Comparison of ENCODE assay signal across 9 cellular contexts in the genomic region with DNA sequence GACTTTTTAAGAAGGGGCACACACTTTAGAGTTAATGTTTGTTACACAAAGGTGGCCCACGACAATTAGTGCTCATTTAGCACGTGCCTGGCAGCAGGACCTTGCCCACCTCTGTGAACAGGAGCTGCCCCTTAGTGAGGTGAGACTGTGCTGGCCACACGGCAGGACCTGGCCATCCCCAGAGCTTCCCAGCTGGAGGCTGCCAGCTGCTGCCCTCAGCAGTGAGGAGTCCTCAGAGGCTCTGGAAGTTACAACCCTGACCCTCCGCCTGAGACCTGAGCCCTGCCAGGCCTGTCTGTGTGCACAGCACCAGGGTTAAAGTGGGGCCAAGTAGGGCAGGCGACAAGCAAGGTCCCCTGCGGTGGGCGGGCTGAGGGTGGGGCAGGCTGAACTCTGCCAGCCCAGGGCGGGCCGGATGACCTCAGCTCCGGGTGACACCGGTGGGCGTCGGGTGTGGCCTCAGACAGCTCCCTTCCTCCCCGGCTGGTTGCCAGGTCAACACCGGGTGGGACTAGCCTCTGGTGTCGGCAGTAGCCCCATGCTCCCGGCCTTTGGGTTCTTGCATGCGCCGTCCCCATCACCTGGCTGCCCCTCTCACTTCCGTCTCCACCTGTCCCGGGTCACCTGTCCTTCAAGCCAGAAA. TPM values are rescaled to one million over a fixed set of nuclear protein-coding genes. Genes with fewer than 3 reads are reported as not detected.
A peak's percentile ranks its signal among the peaks of the same experiment; 100 is the strongest.
DNase-seq lines count a peak whose midpoint lies in the region; ATAC-seq and TF ChIP-seq lines count a peak whose summit lies in the region.
"Had no signal": no experiment of that assay in that cellular context is flagged by ENCODE, and none has a peak within 500 bp of the region (broad histone marks: within the 10 kb centered on the region; RNA-seq: fewer than 3 reads in every experiment).

No MANE protein-coding gene starts in this region.

- H3K27me3 ChIP-seq in mesenchymal stem cell (ENCODE audit: control insufficient read depth in 1 of 2, insufficient read depth in 1 of 2, low read length in 2 of 2): peaks cover 0 to 7% of the 10 kb centered on the region in 2 experiments

- H3K36me3 ChIP-seq in mesenchymal stem cell (ENCODE audit: control insufficient read depth in 1 of 2, insufficient read depth in 2 of 2, low read depth in 1 of 2, low read length in 2 of 2): no peaks in the 10 kb centered on the region

- peak overlapping the region in 1 of 2 experiments; percentile 46 for H3K23ac ChIP-seq in mesenchymal stem cell (ENCODE audit: low read length in 2 of 2)

- H3K4me3 ChIP-seq in AG10803 (ENCODE audit: low read length): peak overlapping the region; percentile 54
- peak overlapping the region; percentile 66 for H3K4me3 ChIP-seq in coronary artery
- peak overlapping the region in 1 of 2 experiments; percentile 73 for H3K4me3 ChIP-seq in mesenchymal stem cell (ENCODE audit: insufficient read depth in 1 of 2, low read depth in 1 of 2, low read length in 2 of 2)

- TF ChIP-seq CTCF in AG10803 (conservative IDR thresholded peaks at IDR 0.05; ENCODE audit: low read length) (no peak), coronary artery (IDR thresholded peaks at IDR 0.05) (no peak)

- H2AK5ac ChIP-seq in mesenchymal stem cell (ENCODE audit: low read length, severe bottlenecking): peak overlapping the region; percentile 84

- no peaks in the 10 kb centered on the region for H3K9me3 ChIP-seq in mesenchymal stem cell (ENCODE audit: control insufficient read depth, low read length)

- H3K79me1 ChIP-seq in mesenchymal stem cell (replicated peaks; ENCODE audit: low read length, poor library complexity, severe bottlenecking): no peaks in the 10 kb centered on the region

- H2AFZ ChIP-seq in mesenchymal stem cell (ENCODE audit: low read depth, low read length): no peak overlapping the region

- no peak for ATAC-seq in GM21423 (IDR thresholded peaks at IDR 0.05; ENCODE audit: unreplicated experiment)

- H3K9ac ChIP-seq in mesenchymal stem cell (ENCODE audit: low read length): peak overlapping the region; percentile 77

- DNase-seq in AG10803 (ENCODE audit: low read depth) (no peak), HT-29 (ENCODE audit: low spot score) (peak; percentile 75), coronary artery (ENCODE audit: low spot score) (no peak), mesenchymal stem cell (no peak), mesenteric fat pad (ENCODE audit: low spot score) (no peak), NCI-H2227 (lab: John Stamatoyannopoulos, UW; ENCODE audit: unreplicated experiment) (no peak), UCSD-AML1 (lab: John Stamatoyannopoulos, UW; ENCODE audit: unreplicated experiment) (no peak)

- no peak overlapping the region for H4K8ac ChIP-seq in mesenchymal stem cell (ENCODE audit: low read length)

- H2BK12ac ChIP-seq in mesenchymal stem cell (ENCODE audit: low read length in 2 of 2): no peak overlapping the region

- H3K14ac ChIP-seq in mesenchymal stem cell (ENCODE audit: low read length in 2 of 2): no peak overlapping the region

- peak overlapping the region; percentile 58 for H2BK5ac ChIP-seq in mesenchymal stem cell (ENCODE audit: low read depth, low read length, poor library complexity, severe bottlenecking)

- H3K4me1 ChIP-seq in mesenchymal stem cell (ENCODE audit: control insufficient read depth, insufficient read depth, low read depth, low read length): peaks cover 46% of the 10 kb centered on the region

- H3K4ac ChIP-seq in mesenchymal stem cell (ENCODE audit: low read depth in 1 of 2, low read length in 2 of 2): no peak overlapping the region

- H3K27ac ChIP-seq in coronary artery (peak overlapping the region; percentile 27 to 75), mesenchymal stem cell (ENCODE audit: low read length, poor library complexity, severe bottlenecking) (peak overlapping the region; percentile 98)

- no peak overlapping the region for H3K18ac ChIP-seq in mesenchymal stem cell (ENCODE audit: low read depth in 1 of 2, low read length in 2 of 2)

- no peak overlapping the region for H2BK15ac ChIP-seq in mesenchymal stem cell (ENCODE audit: low read depth, poor library complexity, severe bottlenecking)

- no peak overlapping the region for H2BK120ac ChIP-seq in mesenchymal stem cell (ENCODE audit: low read depth, low read length)

- H4K91ac ChIP-seq in mesenchymal stem cell (ENCODE audit: low read length): no peak overlapping the region

- H3K4me2 ChIP-seq in mesenchymal stem cell (ENCODE audit: low read length, poor library complexity, severe bottlenecking): peak overlapping the region; percentile 62

- WGBS in mesenchymal stem cell: 25% methylated on average over 21 of the region's 21 CpGs

RNA-seq across cellular contexts. Expression of a gene that starts 9.2 kb away (rescaled TPM):
- total RNA-seq in HT-29 (2014; rRNA removed; shearing (Covaris generic)): not detected in 2 replicates
- polyA plus RNA-seq in mesenchymal stem cell (2013, experiment 1 of 2): not detected
- not detected for polyA plus RNA-seq in mesenchymal stem cell (2013, experiment 2 of 2)
- 3.1 TPM for total RNA-seq in mesenteric fat pad
- total RNA-seq: urinary bladder had no signal
- polyA plus RNA-seq: urinary bladder had no signal

RNA-seq across cellular contexts. Expression of a gene that starts 17.5 kb away (rescaled TPM):
- 40.0 and 51.0 TPM in 2 replicates for total RNA-seq in HT-29 (2014; rRNA removed; shearing (Covaris generic))
- polyA plus RNA-seq in mesenchymal stem cell (2013, experiment 1 of 2): 64.0 TPM
- 61.5 TPM for polyA plus RNA-seq in mesenchymal stem cell (2013, experiment 2 of 2)
- 99.6 TPM for total RNA-seq in mesenteric fat pad

RNA-seq across cellular contexts. Expression of a gene that starts 19.7 kb away (rescaled TPM):
- total RNA-seq in HT-29 (2014; rRNA removed; shearing (Covaris generic)): 3.9 and 6.2 TPM in 2 replicates
- polyA plus RNA-seq in mesenchymal stem cell (2013, experiment 1 of 2): not detected
- polyA plus RNA-seq in mesenchymal stem cell (2013, experiment 2 of 2): 0.05 TPM
- 2.0 TPM for total RNA-seq in mesenteric fat pad

RNA-seq across cellular contexts. Expression of a gene that starts 48.4 kb away (rescaled TPM):
- total RNA-seq in HT-29 (2014; rRNA removed; shearing (Covaris generic)): 145 and 168 TPM in 2 replicates
- polyA plus RNA-seq in mesenchymal stem cell (2013, experiment 1 of 2): 29.2 TPM
- 27.7 TPM for polyA plus RNA-seq in mesenchymal stem cell (2013, experiment 2 of 2)
- total RNA-seq in mesenteric fat pad: 211 TPM
